ENCODE assay signal across 28 cellular contexts in the genomic region with DNA sequence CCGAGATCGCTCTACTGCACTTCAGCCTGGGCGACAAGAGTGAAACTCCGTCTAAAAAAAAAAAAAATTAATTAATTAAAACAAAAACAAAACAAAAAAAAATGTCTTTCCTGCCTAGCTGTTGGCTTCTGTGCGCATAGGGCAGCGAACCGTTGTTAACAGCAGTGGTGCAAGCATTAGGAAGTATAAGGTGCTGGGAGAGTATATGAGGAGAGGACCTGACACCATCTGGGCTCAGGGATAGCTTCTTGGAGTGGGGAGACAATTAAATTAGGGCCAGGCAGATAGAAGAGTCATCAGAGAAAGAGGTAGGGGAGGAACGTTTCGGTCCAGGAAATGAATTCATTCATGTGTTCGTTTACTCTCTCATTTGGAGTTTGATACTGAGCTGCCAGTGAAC.
"Had no signal": no experiment of that assay in that cellular context is flagged by ENCODE, and none has a peak within 500 bp of the region (broad histone marks: within the 10 kb centered on the region; RNA-seq: fewer than 3 reads in every experiment).

No MANE protein-coding gene starts in this region.

- ATAC-seq: activated CD8-positive, alpha-beta T cell treated with anti-CD3 and anti-CD28 coated beads for 36 hours; activated naive CD4-positive, alpha-beta T cell treated with anti-CD3 and anti-CD28 coated beads, Interleukin-2, amount 50 U/mL, for 72 hours; Panc1; Right ventricle myocardium inferior; T-cell had no signal

- H3K4me1 ChIP-seq: breast epithelium had no signal

- H3K36me3 ChIP-seq: breast epithelium, MG63 had no signal

- DNase-seq: activated CD4-positive, CD25-positive, alpha-beta regulatory T cell; activated CD8-positive, alpha-beta memory T cell treated with anti-CD3 and anti-CD28 coated beads, Interleukin-2, amount 50 U/mL, for 4 hours; activated CD8-positive, alpha-beta T cell treated with anti-CD3 and anti-CD28 coated beads for 36 hours; activated gamma-delta T cell; aorta; central memory CD4-positive, alpha-beta T cell; MG63; MV-4-11; NCI-H1092 treated with DMSO at 0.1 percent for 48 hours; NCI-H1417 treated with DMSO at 0.1 percent for 48 hours; NCI-H1694; NCI-H2029; NCI-H2107; NCI-H2171 treated with DMSO at 0.1 percent for 48 hours; NCI-H226; NCI-H526; NCI-H82; OCI-M1; RPMI8226; T-cell; T-helper 2 cell; T1000 had no signal

- H3K27me3 ChIP-seq: breast epithelium, MG63 had no signal

- H3K36me3 Mint-ChIP-seq: T-cell had no signal

- H3K9me3 Mint-ChIP-seq: activated T-helper 1 cell treated with anti-CD3 and anti-CD28 coated beads, Interleukin-12 subunit alpha, Interleukin-12 subunit beta, Interleukin-2, Interleukin-4 antibody, amounts not matched to agents 30 ng/mL and 10 ng/mL and 1 ng/mL, durations not matched to agents 14 hours and 24 hours and 36 hours; T-cell had no signal

- H3K27ac ChIP-seq: breast epithelium, SK-N-MC had no signal

- H3K27ac Mint-ChIP-seq: activated CD8-positive, alpha-beta T cell treated with anti-CD3 and anti-CD28 coated beads for 36 hours; activated T-helper 1 cell treated with anti-CD3 and anti-CD28 coated beads, Interleukin-12 subunit alpha, Interleukin-12 subunit beta, Interleukin-2, Interleukin-4 antibody, amounts not matched to agents 30 ng/mL and 10 ng/mL and 1 ng/mL, durations not matched to agents 14 hours and 24 hours and 36 hours; T-cell had no signal

- H3K27me3 Mint-ChIP-seq: activated CD8-positive, alpha-beta T cell treated with anti-CD3 and anti-CD28 coated beads for 36 hours; T-cell had no signal

- H3K4me3 ChIP-seq: breast epithelium, MG63, SK-N-MC had no signal

- H3K9me3 ChIP-seq: breast epithelium, MG63 had no signal

- H3K4me3 Mint-ChIP-seq: activated CD8-positive, alpha-beta T cell treated with anti-CD3 and anti-CD28 coated beads for 36 hours; activated T-helper 1 cell treated with anti-CD3 and anti-CD28 coated beads, Interleukin-12 subunit alpha, Interleukin-12 subunit beta, Interleukin-2, Interleukin-4 antibody, amounts not matched to agents 30 ng/mL and 10 ng/mL and 1 ng/mL, durations not matched to agents 14 hours and 24 hours and 36 hours; T-cell had no signal
